1 cellular context compared by ENCODE assay signal in genomic region chr17:7580631-7581554, GRCh38.
TF ChIP-seq lines count a peak whose summit lies in the region.

No MANE protein-coding gene starts in this region.

TF ChIP-seq in HepG2, 621 proteins besides CTCF, POLR2A, EP300 and RAD21:
- TF ChIP-seq HDAC1 (CRISPR knock-in tag; IDR thresholded peaks at IDR 0.05): no peak
- no peak for TF ChIP-seq BCLAF1 (IDR thresholded peaks at IDR 0.05)
- TF ChIP-seq XBP1 (CRISPR knock-in tag; IDR thresholded peaks at IDR 0.05): no peak
- no peak for TF ChIP-seq KMT2B (CRISPR knock-in tag; IDR thresholded peaks at IDR 0.05)
- no peak for TF ChIP-seq ZNF770 (CRISPR knock-in tag; IDR thresholded peaks at IDR 0.05)
- no peak for TF ChIP-seq DMAP1 (CRISPR knock-in tag; IDR thresholded peaks at IDR 0.05)
